22 cellular contexts compared by ENCODE assay signal in genomic region chr10:89159761-89160160, GRCh38. TPM values are rescaled to one million over a fixed set of nuclear protein-coding genes. Genes with fewer than 3 reads are reported as not detected.
"Had no signal": no experiment of that assay in that cellular context is flagged by ENCODE, and none has a peak within 500 bp of the region (broad histone marks: within the 10 kb centered on the region; RNA-seq: fewer than 3 reads in every experiment).

No MANE protein-coding gene starts in this region.

- FAIRE-seq: kidney, small intestine, urothelium cell line had no signal

- DNase-seq: colonic mucosa; effector CD4-positive, alpha-beta T cell; endodermal cell; foreskin keratinocyte; head of caudate nucleus; kidney; left cardiac atrium; left ventricle myocardium inferior; lower lobe of right lung; midbrain; naive thymus-derived CD4-positive, alpha-beta T cell; nephron progenitor cell; psoas muscle; retina; sigmoid colon; small intestine; stimulated activated CD4-positive, alpha-beta T cell treated with anti-CD3 and anti-CD28 coated beads, Interleukin-2, amount 100 ng/mL, for 48 hours; stimulated activated naive CD4-positive, alpha-beta T cell treated with Interleukin-2 at 50 U/mL for 16 hours; thyroid gland had no signal

- H3K79me2 ChIP-seq: hepatocyte had no signal

- H3K4me1 ChIP-seq: colonic mucosa, foreskin keratinocyte, left ventricle myocardium inferior, lower lobe of right lung, psoas muscle, sigmoid colon, thyroid gland had no signal

- H3K27ac ChIP-seq: colonic mucosa, foreskin keratinocyte, hepatocyte, left ventricle myocardium inferior, lower lobe of right lung, psoas muscle, sigmoid colon, thyroid gland had no signal

- H3K4me2 ChIP-seq: hepatocyte had no signal

- ATAC-seq: foreskin keratinocyte; left cardiac atrium; lower lobe of right lung; naive thymus-derived CD4-positive, alpha-beta T cell; psoas muscle had no signal

- H3K9me3 ChIP-seq: colonic mucosa, left ventricle myocardium inferior, lower lobe of right lung, psoas muscle, sigmoid colon, suprapubic skin, thyroid gland had no signal

- H3K27me3 ChIP-seq: colonic mucosa, foreskin keratinocyte, sigmoid colon, suprapubic skin, thyroid gland had no signal

- H2AFZ ChIP-seq: hepatocyte had no signal

- H3K36me3 ChIP-seq: colonic mucosa, left ventricle myocardium inferior, lower lobe of right lung, sigmoid colon, suprapubic skin, thyroid gland had no signal

- H3K4me3 ChIP-seq: colonic mucosa, hepatocyte, left ventricle myocardium inferior, lower lobe of right lung, psoas muscle, sigmoid colon, suprapubic skin, thyroid gland had no signal

RNA-seq across cellular contexts. Expression of gene CH25H, which starts 47.4 kb away (rescaled TPM):
- total RNA-seq: endodermal cell, foreskin keratinocyte had no signal
- polyA plus RNA-seq: foreskin keratinocyte had no signal
